8 cellular contexts compared by ENCODE assay signal in the genomic region with DNA sequence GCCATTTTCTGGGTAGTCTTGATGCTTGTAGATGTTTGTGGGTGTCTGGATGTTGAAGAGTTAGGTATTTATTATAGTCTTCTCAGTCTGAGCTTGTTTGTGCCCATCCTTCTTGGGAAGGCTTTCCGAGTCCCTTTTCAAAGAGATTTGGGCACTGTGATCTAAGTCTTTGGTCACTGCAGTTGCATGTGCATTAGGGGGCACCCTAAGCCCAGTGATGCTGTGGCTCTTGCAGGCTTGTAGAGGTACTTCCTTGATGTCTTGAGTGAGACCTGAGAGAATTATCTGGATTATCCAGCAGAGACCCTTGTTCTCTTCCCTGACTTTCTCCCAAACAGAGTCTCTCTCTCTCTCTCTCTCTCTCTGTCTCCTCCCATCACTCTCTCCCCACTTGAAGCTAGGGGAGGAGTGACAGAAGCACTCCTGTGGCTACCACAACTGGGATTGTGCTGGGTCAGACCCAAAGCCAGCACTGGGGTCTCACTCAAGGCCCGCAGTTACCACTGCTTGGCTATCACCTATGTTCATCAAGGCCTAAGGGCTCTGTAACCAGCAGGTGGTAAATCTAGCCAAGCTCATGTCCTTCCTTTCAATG.
A peak's percentile ranks its signal among the peaks of the same experiment; 100 is the strongest.
DNase-seq lines count a peak whose midpoint lies in the region; ATAC-seq and TF ChIP-seq lines count a peak whose summit lies in the region.

No MANE protein-coding gene starts in this region.

- ATAC-seq in GM19351 (IDR thresholded peaks at IDR 0.05; ENCODE audit: unreplicated experiment) (peak; percentile 90), HG03342 (IDR thresholded peaks at IDR 0.05; ENCODE audit: unreplicated experiment) (no peak)

- no peaks in the 10 kb centered on the region for H3K36me3 ChIP-seq in testis (ENCODE audit: low read depth, missing control alignments)

- intact Hi-C loops in testis (cut with DNase I; ENCODE audit: low total_unique reads), result no loop called here

- no peaks in the 10 kb centered on the region for H3K9me3 ChIP-seq in testis

- no peak overlapping the region for H3K4me3 ChIP-seq in testis

- TF ChIP-seq POLR2A in testis (IDR thresholded peaks at IDR 0.05), result no peak

- TF ChIP-seq CTCF in testis (IDR thresholded peaks at IDR 0.05), result peak in 1 of 3 experiments; percentile 19

- H3K27me3 ChIP-seq in testis, result no peaks in the 10 kb centered on the region

- WGBS in testis, 2 donors, result 81 to 91% methylated on average over 2 of the region's 2 CpGs

- peaks cover 8% of the 10 kb centered on the region for H3K4me1 ChIP-seq in testis

- in situ Hi-C loops in Caki2 (cut with HindIII; ENCODE audit: low pct_unique_long_range_greater_than_20kb, low sequenced_read_pairs), result no loop called here

- DNase-seq in Caki2 (ENCODE audit: low read depth), result peak; percentile 16
- DNase-seq in MV-4-11 (lab: John Stamatoyannopoulos, UW), result peak; percentile 19
- peak; percentile 43 for DNase-seq in brain pericyte (ENCODE audit: low read depth, low spot score)
- peak; percentile 87 for DNase-seq in iris pigment epithelial cell (ENCODE audit: low read depth)
- DNase-seq in testis, result peak; percentile 71
- DNase-seq in 8988T, result no peak

- no peak overlapping the region for H3K27ac ChIP-seq in testis
